Comparison of ENCODE assay signal across 1 cellular context in the genomic region with DNA sequence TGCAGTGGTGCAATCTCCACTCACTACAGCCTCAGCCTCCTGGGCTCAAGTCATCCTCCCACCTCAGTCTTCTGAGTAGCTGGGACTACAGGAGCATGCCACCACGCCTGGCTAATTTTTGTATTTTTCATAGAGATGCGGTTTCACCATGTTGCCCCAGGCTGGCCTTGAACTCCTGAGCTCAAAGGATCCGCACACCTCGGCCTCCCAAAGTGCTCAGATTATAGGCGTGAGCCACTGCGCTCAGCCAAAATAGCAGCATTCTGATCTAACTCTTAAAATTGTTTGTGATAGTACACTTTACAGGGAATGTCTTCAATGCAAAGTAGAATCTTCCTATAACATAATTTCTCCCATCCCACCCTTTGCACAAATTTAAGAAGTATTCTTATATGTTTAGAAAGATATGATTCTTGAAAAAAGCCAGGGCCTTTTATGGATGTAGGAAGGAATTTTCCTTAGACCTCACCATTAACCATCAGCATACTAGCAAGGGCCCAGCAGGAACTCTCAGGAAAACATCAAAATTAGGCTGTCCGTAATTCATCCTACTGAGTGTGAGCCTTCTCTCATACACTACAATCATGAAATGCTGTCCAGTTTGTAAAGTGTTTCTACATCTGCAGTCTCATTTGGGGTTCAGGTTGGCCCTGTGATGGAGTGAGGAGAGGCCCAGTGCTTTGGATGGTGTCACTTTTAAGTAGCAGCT.
TF ChIP-seq lines count a peak whose summit lies in the region.

No MANE protein-coding gene starts in this region.

TF ChIP-seq in HepG2, 621 proteins besides CTCF, POLR2A, EP300 and RAD21 (continued from another document):
- TF ChIP-seq, protein P1, sequence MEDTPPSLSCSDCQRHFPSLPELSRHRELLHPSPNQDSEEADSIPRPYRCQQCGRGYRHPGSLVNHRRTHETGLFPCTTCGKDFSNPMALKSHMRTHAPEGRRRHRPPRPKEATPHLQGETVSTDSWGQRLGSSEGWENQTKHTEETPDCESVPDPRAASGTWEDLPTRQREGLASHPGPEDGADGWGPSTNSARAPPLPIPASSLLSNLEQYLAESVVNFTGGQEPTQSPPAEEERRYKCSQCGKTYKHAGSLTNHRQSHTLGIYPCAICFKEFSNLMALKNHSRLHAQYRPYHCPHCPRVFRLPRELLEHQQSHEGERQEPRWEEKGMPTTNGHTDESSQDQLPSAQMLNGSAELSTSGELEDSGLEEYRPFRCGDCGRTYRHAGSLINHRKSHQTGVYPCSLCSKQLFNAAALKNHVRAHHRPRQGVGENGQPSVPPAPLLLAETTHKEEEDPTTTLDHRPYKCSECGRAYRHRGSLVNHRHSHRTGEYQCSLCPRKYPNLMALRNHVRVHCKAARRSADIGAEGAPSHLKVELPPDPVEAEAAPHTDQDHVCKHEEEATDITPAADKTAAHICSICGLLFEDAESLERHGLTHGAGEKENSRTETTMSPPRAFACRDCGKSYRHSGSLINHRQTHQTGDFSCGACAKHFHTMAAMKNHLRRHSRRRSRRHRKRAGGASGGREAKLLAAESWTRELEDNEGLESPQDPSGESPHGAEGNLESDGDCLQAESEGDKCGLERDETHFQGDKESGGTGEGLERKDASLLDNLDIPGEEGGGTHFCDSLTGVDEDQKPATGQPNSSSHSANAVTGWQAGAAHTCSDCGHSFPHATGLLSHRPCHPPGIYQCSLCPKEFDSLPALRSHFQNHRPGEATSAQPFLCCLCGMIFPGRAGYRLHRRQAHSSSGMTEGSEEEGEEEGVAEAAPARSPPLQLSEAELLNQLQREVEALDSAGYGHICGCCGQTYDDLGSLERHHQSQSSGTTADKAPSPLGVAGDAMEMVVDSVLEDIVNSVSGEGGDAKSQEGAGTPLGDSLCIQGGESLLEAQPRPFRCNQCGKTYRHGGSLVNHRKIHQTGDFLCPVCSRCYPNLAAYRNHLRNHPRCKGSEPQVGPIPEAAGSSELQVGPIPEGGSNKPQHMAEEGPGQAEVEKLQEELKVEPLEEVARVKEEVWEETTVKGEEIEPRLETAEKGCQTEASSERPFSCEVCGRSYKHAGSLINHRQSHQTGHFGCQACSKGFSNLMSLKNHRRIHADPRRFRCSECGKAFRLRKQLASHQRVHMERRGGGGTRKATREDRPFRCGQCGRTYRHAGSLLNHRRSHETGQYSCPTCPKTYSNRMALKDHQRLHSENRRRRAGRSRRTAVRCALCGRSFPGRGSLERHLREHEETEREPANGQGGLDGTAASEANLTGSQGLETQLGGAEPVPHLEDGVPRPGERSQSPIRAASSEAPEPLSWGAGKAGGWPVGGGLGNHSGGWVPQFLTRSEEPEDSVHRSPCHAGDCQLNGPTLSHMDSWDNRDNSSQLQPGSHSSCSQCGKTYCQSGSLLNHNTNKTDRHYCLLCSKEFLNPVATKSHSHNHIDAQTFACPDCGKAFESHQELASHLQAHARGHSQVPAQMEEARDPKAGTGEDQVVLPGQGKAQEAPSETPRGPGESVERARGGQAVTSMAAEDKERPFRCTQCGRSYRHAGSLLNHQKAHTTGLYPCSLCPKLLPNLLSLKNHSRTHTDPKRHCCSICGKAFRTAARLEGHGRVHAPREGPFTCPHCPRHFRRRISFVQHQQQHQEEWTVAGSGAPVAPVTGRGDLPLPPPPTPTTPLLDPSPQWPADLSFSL (CRISPR knock-in tag; IDR thresholded peaks at IDR 0.05): no peak
- TF ChIP-seq ZNF572 (CRISPR knock-in tag; IDR thresholded peaks at IDR 0.05) (no peak), POLR2AphosphoS5 (IDR thresholded peaks at IDR 0.05; ENCODE audit: low read depth, low read length) (no peak), ZNF232 (CRISPR knock-in tag; IDR thresholded peaks at IDR 0.05; ENCODE audit: borderline replicate concordance) (no peak), SPEN (CRISPR knock-in tag; IDR thresholded peaks at IDR 0.05; ENCODE audit: low read depth) (no peak), CREB1 (IDR thresholded peaks at IDR 0.05) (no peak), CREB1 (CRISPR knock-in tag; IDR thresholded peaks at IDR 0.05) (no peak), PHF5A (CRISPR knock-in tag; IDR thresholded peaks at IDR 0.05; ENCODE audit: low read depth, unreplicated experiment) (no peak), KMT2B (CRISPR knock-in tag; IDR thresholded peaks at IDR 0.05) (no peak)
- TF ChIP-seq, protein P2, sequence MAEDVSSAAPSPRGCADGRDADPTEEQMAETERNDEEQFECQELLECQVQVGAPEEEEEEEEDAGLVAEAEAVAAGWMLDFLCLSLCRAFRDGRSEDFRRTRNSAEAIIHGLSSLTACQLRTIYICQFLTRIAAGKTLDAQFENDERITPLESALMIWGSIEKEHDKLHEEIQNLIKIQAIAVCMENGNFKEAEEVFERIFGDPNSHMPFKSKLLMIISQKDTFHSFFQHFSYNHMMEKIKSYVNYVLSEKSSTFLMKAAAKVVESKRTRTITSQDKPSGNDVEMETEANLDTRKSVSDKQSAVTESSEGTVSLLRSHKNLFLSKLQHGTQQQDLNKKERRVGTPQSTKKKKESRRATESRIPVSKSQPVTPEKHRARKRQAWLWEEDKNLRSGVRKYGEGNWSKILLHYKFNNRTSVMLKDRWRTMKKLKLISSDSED (CRISPR knock-in tag; IDR thresholded peaks at IDR 0.05): no peak
- TF ChIP-seq, protein P3, sequence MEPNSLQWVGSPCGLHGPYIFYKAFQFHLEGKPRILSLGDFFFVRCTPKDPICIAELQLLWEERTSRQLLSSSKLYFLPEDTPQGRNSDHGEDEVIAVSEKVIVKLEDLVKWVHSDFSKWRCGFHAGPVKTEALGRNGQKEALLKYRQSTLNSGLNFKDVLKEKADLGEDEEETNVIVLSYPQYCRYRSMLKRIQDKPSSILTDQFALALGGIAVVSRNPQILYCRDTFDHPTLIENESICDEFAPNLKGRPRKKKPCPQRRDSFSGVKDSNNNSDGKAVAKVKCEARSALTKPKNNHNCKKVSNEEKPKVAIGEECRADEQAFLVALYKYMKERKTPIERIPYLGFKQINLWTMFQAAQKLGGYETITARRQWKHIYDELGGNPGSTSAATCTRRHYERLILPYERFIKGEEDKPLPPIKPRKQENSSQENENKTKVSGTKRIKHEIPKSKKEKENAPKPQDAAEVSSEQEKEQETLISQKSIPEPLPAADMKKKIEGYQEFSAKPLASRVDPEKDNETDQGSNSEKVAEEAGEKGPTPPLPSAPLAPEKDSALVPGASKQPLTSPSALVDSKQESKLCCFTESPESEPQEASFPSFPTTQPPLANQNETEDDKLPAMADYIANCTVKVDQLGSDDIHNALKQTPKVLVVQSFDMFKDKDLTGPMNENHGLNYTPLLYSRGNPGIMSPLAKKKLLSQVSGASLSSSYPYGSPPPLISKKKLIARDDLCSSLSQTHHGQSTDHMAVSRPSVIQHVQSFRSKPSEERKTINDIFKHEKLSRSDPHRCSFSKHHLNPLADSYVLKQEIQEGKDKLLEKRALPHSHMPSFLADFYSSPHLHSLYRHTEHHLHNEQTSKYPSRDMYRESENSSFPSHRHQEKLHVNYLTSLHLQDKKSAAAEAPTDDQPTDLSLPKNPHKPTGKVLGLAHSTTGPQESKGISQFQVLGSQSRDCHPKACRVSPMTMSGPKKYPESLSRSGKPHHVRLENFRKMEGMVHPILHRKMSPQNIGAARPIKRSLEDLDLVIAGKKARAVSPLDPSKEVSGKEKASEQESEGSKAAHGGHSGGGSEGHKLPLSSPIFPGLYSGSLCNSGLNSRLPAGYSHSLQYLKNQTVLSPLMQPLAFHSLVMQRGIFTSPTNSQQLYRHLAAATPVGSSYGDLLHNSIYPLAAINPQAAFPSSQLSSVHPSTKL (CRISPR knock-in tag; IDR thresholded peaks at IDR 0.05): peak; percentile 59
